ENCODE assay signal across 11 cellular contexts in the genomic region with DNA sequence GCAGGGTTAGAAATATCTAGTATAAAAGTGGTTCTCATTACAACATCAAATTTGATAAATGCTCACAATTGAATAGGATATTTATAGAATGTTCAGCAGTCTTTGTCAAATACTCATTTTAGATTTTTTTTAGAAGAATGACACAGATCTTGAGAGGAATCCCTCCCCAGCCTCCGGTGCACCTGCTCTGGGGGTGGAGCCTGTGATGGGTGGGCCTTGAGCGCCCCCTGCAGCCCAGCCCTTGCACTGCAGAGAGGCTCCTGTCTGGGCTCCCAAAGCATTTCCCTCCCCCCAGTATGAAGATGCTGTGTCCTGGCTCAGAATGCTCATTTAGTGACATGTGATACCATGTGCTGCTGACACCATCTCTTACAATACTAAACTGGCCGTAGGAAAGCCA.
DNase-seq lines count a peak whose midpoint lies in the region; ATAC-seq and TF ChIP-seq lines count a peak whose summit lies in the region.
"Had no signal": no experiment of that assay in that cellular context is flagged by ENCODE, and none has a peak within 500 bp of the region (broad histone marks: within the 10 kb centered on the region; RNA-seq: fewer than 3 reads in every experiment).

No MANE protein-coding gene starts in this region.

- peak; percentile 85 for DNase-seq in DND-41
- peak; percentile 2 for DNase-seq in OCI-M1 (lab: John Stamatoyannopoulos, UW)
- DNase-seq in activated T-cell treated with anti-CD3 and anti-CD28 coated beads, Interleukin-2, amount 50 U/mL, for 48 hours = peak; percentile 82 to 83
- DNase-seq in stimulated activated CD4-positive, alpha-beta T cell treated with anti-CD3 and anti-CD28 coated beads, Interleukin-15, amount 100 ng/mL, for 48 hours (ENCODE audit: low read depth in 2 of 2) = peak; percentile 46 to 48
- DNase-seq in SIG-M5 (lab: John Stamatoyannopoulos, UW) = no peak
- DNase-seq in foreskin fibroblast = no peak

- no peaks in the 10 kb centered on the region; the same call in 1 of the 2 replicates for H3K36me3 ChIP-seq in DND-41 (ENCODE audit: insufficient read depth, low read length)
- H3K36me3 ChIP-seq: SJSA1 had no signal

- peak overlapping the region; percentile 89 for H3K27ac ChIP-seq in DND-41 (ENCODE audit: low read length)
- H3K27ac ChIP-seq: SJSA1 had no signal

- no peak overlapping the region for H3K4me3 ChIP-seq in DND-41 (ENCODE audit: low read depth in 1 of 2, low read length in 2 of 2)
- no peak overlapping the region for H3K4me3 ChIP-seq in foreskin fibroblast (ENCODE audit: low read depth in 1 of 2, low read length in 2 of 2)
- H3K4me3 ChIP-seq: GM23338, SJSA1, smooth muscle cell had no signal

- H2AFZ ChIP-seq in DND-41 (ENCODE audit: low read depth, low read length) = no peak overlapping the region
- H2AFZ ChIP-seq: GM23338 had no signal

- peaks cover 3% of the 10 kb centered on the region for H3K9me3 ChIP-seq in DND-41 (ENCODE audit: insufficient read depth, low read length, severe bottlenecking)
- H3K9me3 ChIP-seq: SJSA1 had no signal

- peak; percentile 96 for TF ChIP-seq CTCF in DND-41 (IDR thresholded peaks at IDR 0.05; ENCODE audit: borderline replicate concordance, extremely low read depth, low read length, poor library complexity, severe bottlenecking)
- no peak for TF ChIP-seq CTCF in foreskin fibroblast (IDR thresholded peaks at IDR 0.05; ENCODE audit: low read depth, low read length)

- H4K20me1 ChIP-seq in DND-41 (ENCODE audit: insufficient read depth, low read length) = no peaks in the 10 kb centered on the region

- no peaks in the 10 kb centered on the region for H3K27me3 ChIP-seq in DND-41 (ENCODE audit: insufficient read depth, low read length, poor library complexity)
- H3K27me3 ChIP-seq: SJSA1 had no signal

- peak overlapping the region; percentile 47; the same call in 1 of the 2 replicates for H3K9ac ChIP-seq in DND-41 (ENCODE audit: low read depth, low read length)

- no peaks in the 10 kb centered on the region for H3K79me2 ChIP-seq in DND-41 (ENCODE audit: insufficient read depth, low read length)

- H3K4me2 ChIP-seq in DND-41 (ENCODE audit: insufficient read depth, low read length) = peak overlapping the region; percentile 46; the same call in 1 of the 2 replicates
- H3K4me2 ChIP-seq: GM23338, smooth muscle cell had no signal

- peak; percentile 50 for ATAC-seq in DND-41 (ENCODE audit: insufficient read depth, low read depth)
- ATAC-seq in HG03135 (IDR thresholded peaks at IDR 0.05; ENCODE audit: unreplicated experiment) = no peak
- no peak for ATAC-seq in GM19467 (IDR thresholded peaks at IDR 0.05; ENCODE audit: unreplicated experiment)
- ATAC-seq: GM23338 had no signal

- peaks cover 66% of the 10 kb centered on the region for H3K4me1 ChIP-seq in DND-41 (ENCODE audit: insufficient read depth, low read length)
- H3K4me1 ChIP-seq: SJSA1 had no signal

Comparison
In these comparisons a context has a peak if more than half of its experiments do, and no peak if none do; other contexts are left out.
1. DNase-seq: peak in DND-41 (single experiment), OCI-M1 (single experiment), activated T-cell treated with anti-CD3 and anti-CD28 coated beads, Interleukin-2, amount 50 U/mL, for 48 hours (2 of 2) and stimulated activated CD4-positive, alpha-beta T cell treated with anti-CD3 and anti-CD28 coated beads, Interleukin-15, amount 100 ng/mL, for 48 hours (2 of 2); none in SIG-M5 (single experiment) and foreskin fibroblast (0 of 2).